Comparison of ENCODE assay signal across 7 cellular contexts in genomic region chr15:64246364-64247189, GRCh38.
A peak's percentile ranks its signal among the peaks of the same experiment; 100 is the strongest.
DNase-seq lines count a peak whose midpoint lies in the region; ATAC-seq and TF ChIP-seq lines count a peak whose summit lies in the region.

No MANE protein-coding gene starts in this region.

- peaks cover 4% of the 10 kb centered on the region for H4K20me1 ChIP-seq in osteoblast (ENCODE audit: insufficient read depth, low read length)

- H3K4me1 ChIP-seq in osteoblast (ENCODE audit: insufficient read depth, low read length) = peaks cover 43% of the 10 kb centered on the region

- H3K4me3 ChIP-seq in GM06990 (replicated peaks; ENCODE audit: low read depth, low read length) = no peak overlapping the region
- H3K4me3 ChIP-seq in osteoblast (ENCODE audit: insufficient read depth, low read length) = peak overlapping the region; percentile 49

- H3K79me2 ChIP-seq in osteoblast (ENCODE audit: insufficient read depth, low read length) = peaks cover 53% of the 10 kb centered on the region

- H3K9me3 ChIP-seq in osteoblast (ENCODE audit: low read depth, low read length) = no peaks in the 10 kb centered on the region

- peak; percentile 89 for ATAC-seq in GM19455 (IDR thresholded peaks at IDR 0.05; ENCODE audit: unreplicated experiment)
- peak; percentile 91 for ATAC-seq in HG03378 (IDR thresholded peaks at IDR 0.05; ENCODE audit: unreplicated experiment)

- no peaks in the 10 kb centered on the region for H3K27me3 Mint-ChIP-seq in chondrocyte (ENCODE audit: low read depth)

- H3K4me3 Mint-ChIP-seq in chondrocyte (ENCODE audit: unreplicated experiment) = no peak overlapping the region

- H3K36me3 ChIP-seq in GM06990 (ENCODE audit: control insufficient read depth, insufficient read depth, low read length) (no peaks in the 10 kb centered on the region; the same call in 1 of the 2 replicates), osteoblast (ENCODE audit: insufficient read depth, low read length) (no peaks in the 10 kb centered on the region)

- H3K27ac ChIP-seq in osteoblast (ENCODE audit: low read depth, low read length) = peak overlapping the region; percentile 97

- no peak overlapping the region for H2AFZ ChIP-seq in osteoblast (ENCODE audit: low read length)

- H3K4me1 Mint-ChIP-seq in chondrocyte (ENCODE audit: low read depth) = peaks cover 51% of the 10 kb centered on the region

- H3K27me3 ChIP-seq in GM06990 (replicated peaks; ENCODE audit: control insufficient read depth, insufficient read depth, low read length) (no peaks in the 10 kb centered on the region), osteoblast (ENCODE audit: insufficient read depth, low read length) (no peaks in the 10 kb centered on the region)

- peak overlapping the region; percentile 57 for H3K4me2 ChIP-seq in osteoblast (ENCODE audit: insufficient read depth, low read length)

- H3K27ac Mint-ChIP-seq in chondrocyte (ENCODE audit: unreplicated experiment) = peak overlapping the region; percentile 93

- TF ChIP-seq CTCF in GM06990 (IDR thresholded peaks at IDR 0.05; ENCODE audit: insufficient read depth, low read length, poor library complexity, severe bottlenecking) = no peak
- no peak for TF ChIP-seq CTCF in chondrocyte (IDR thresholded peaks at IDR 0.05)
- no peak for TF ChIP-seq CTCF in osteoblast (IDR thresholded peaks at IDR 0.05; ENCODE audit: extremely low read depth, low read depth, low read length)

- peak; percentile 69 for DNase-seq in GM06990 (ENCODE audit: extremely low read depth, insufficient read length)
- peak; percentile 98 for DNase-seq in RKO (ENCODE audit: low spot score)
- DNase-seq in chondrocyte (ENCODE audit: low spot score) = no peak
- peak; percentile 17 for DNase-seq in osteoblast (ENCODE audit: insufficient read length, low spot score, missing footprints)
- DNase-seq in UCSD-AML1 (lab: John Stamatoyannopoulos, UW; ENCODE audit: unreplicated experiment) = no peak

- no peaks in the 10 kb centered on the region for H3K36me3 Mint-ChIP-seq in chondrocyte (ENCODE audit: low read depth)

- H3K9me3 Mint-ChIP-seq in chondrocyte (ENCODE audit: low read depth) = peaks cover 2% of the 10 kb centered on the region

Comparison
In these comparisons a context has a peak if more than half of its experiments do, and no peak if none do; other contexts are left out.
1. DNase-seq: peak in GM06990 (single experiment), RKO (single experiment) and osteoblast (single experiment); none in chondrocyte (single experiment) and UCSD-AML1 (single experiment).